39 cellular contexts compared by ENCODE assay signal in the genomic region with DNA sequence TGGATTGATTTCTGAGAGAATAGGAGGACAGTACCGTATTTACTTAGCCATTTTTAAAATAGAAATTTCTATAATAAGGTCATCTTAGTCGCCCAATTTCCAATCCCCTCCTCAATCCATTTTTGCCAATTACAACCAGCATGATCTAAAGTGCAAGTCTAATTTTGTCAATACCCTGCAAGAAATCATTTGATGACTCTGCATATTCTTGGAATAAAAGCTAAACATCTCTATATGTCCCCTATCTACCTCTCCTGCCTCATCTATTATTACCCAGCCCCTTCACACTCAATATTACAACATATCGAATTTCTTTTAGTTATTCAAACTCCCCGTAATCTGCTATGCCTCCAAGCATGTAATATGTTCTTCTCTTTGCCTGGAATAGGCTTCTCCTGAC. TPM values are rescaled to one million over a fixed set of nuclear protein-coding genes. Genes with fewer than 3 reads are reported as not detected.
"Had no signal": no experiment of that assay in that cellular context is flagged by ENCODE, and none has a peak within 500 bp of the region (broad histone marks: within the 10 kb centered on the region; RNA-seq: fewer than 3 reads in every experiment).

No MANE protein-coding gene starts in this region.

- H3K36me3 ChIP-seq: MG63 had no signal

- H3K4me3 ChIP-seq: MG63 had no signal

- H3K9me3 ChIP-seq: MG63 had no signal

- DNase-seq: Kasumi-1, MG63, MM.1S, MV-4-11, NCI-H1048, NCI-H1092, NCI-H1092 treated with DMSO at 0.1 percent for 48 hours, NCI-H1105, NCI-H1105 treated with DMSO at 0.1 percent for 48 hours, NCI-H1417, NCI-H1417 treated with DMSO at 0.1 percent for 48 hours, NCI-H1436, NCI-H1436 treated with DMSO at 0.1 percent for 48 hours, NCI-H146, NCI-H1694, NCI-H1694 treated with DMSO at 0.1 percent for 48 hours, NCI-H187, NCI-H187 treated with DMSO at 0.1 percent for 48 hours, NCI-H1930, NCI-H2029, NCI-H2029 treated with DMSO at 0.1 percent for 48 hours, NCI-H2081, NCI-H2081 treated with DMSO at 0.1 percent for 48 hours, NCI-H2107, NCI-H2171, NCI-H2171 treated with DMSO at 0.1 percent for 48 hours, NCI-H2227 treated with DMSO at 0.1 percent for 48 hours, NCI-H226, NCI-H345, NCI-H446, NCI-H446 treated with DMSO at 0.1 percent for 48 hours, NCI-H510A, NCI-H510A treated with DMSO at 0.1 percent for 48 hours, NCI-H524, NCI-H524 treated with DMSO at 0.1 percent for 48 hours had no signal

RNA-seq across cellular contexts. Expression of gene TEX55, which starts 41.9 kb away (rescaled TPM):
- total RNA-seq: LHCN-M2, M059J, MCF 10A, NCI-H460 had no signal
